Comparison of ENCODE assay signal across 8 cellular contexts in the genomic region with DNA sequence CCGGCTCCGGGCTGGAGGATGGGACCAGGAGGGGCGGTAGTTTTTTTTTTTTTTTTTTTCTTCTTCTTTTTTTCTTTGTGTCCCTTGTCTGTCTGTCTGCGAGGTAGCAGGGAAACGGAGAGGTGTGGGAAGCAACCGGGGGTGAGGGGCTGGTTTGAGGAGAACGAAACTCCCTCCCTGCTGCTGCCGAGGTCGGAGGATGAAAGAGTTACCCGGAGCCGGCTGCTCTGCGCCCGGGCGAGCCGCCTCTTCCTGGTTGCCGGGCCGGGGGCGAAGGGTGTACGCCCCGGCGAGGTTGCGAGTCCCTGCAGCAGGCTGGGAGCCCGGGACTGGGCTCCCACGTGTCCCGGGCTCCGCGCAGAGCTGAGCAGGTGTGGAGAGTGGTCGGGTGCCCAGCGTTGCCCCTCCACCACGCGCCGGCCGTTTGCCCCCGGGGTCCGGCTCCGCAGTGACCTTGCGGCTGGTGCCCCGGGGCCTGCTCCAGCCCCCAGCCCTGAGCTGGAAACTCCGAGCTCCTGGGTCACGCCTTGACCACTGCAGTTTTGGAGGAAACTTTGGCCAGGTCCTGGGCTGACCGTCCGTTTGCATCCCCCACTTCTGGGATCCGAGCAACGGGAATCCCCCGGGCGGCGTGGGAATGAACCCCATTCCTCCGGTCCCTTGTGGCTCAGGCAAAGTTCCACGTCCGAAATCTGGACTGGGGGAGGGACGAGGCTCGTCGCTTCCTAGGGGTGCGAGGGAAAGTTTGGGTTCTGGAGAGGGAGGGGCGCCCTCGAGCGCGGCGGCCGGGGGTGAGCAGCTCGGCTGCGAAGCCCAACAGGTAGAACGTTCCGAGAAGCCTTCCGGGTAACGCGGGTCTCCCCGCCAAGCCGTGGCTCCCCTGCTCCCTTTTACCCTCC. TPM values are rescaled to one million over a fixed set of nuclear protein-coding genes. Genes with fewer than 3 reads are reported as not detected.
A peak's percentile ranks its signal among the peaks of the same experiment; 100 is the strongest.
DNase-seq lines count a peak whose midpoint lies in the region; ATAC-seq and TF ChIP-seq lines count a peak whose summit lies in the region.

No MANE protein-coding gene starts in this region.

- H3K4me1 ChIP-seq in PC-3 (ENCODE audit: insufficient read depth, low read length) (peaks cover 46% of the 10 kb centered on the region), prostate gland (replicated peaks) (no peaks in the 10 kb centered on the region)

- peaks cover 40% of the 10 kb centered on the region for H3K4me1 Mint-ChIP-seq in activated naive CD4-positive, alpha-beta T cell treated with anti-CD3 and anti-CD28 coated beads for 36 hours (ENCODE audit: low read depth)

- no peaks in the 10 kb centered on the region for H3F3A ChIP-seq in PC-3 (ENCODE audit: low read length, unreplicated experiment)

- peak overlapping the region; percentile 96 for H3K4me2 ChIP-seq in PC-3 (ENCODE audit: low read length)

- H3K27me3 ChIP-seq in PC-3 (ENCODE audit: low read length): no peaks in the 10 kb centered on the region
- H3K27me3 ChIP-seq in prostate gland (replicated peaks; ENCODE audit: insufficient read depth): no peaks in the 10 kb centered on the region

- no peak for TF ChIP-seq POLR2A in prostate gland (IDR thresholded peaks at IDR 0.05)

- ATAC-seq in PC-3 (peak; percentile 14), Right ventricle myocardium superior (ENCODE audit: poor library complexity) (peak; percentile 20), GM21737 (IDR thresholded peaks at IDR 0.05; ENCODE audit: unreplicated experiment) (no peak), GM21360 (IDR thresholded peaks at IDR 0.05; ENCODE audit: unreplicated experiment) (no peak)

- under 1% methylated on average over 65 of the region's 69 CpGs for WGBS in prostate gland

- H3K36me3 Mint-ChIP-seq in activated naive CD4-positive, alpha-beta T cell treated with anti-CD3 and anti-CD28 coated beads for 36 hours (ENCODE audit: low read depth): peaks cover 8% of the 10 kb centered on the region

- no TSS peak for BruUV-seq in PC-3 (replicated peaks; lab: Mats Ljungman, UMichigan)

- H3K27ac Mint-ChIP-seq in activated naive CD4-positive, alpha-beta T cell treated with anti-CD3 and anti-CD28 coated beads for 36 hours: peak overlapping the region; percentile 94

- no peaks in the 10 kb centered on the region for H3K9me2 ChIP-seq in PC-3 (replicated peaks; ENCODE audit: low read length)

- H3K4me3 ChIP-seq in PC-3 (ENCODE audit: low read length): peak overlapping the region; percentile 94
- H3K4me3 ChIP-seq in prostate gland: peak overlapping the region; percentile 48 to 68

- CTCF ChIA-PET in PC-3 (lab: Charles Lee): interaction anchor here (0.5 to 1.1 kb wide), 4 partner anchors 76 to 311 kb away, joined by 3 to 7 read pairs (median 4); no protein-coding TSS in a partner anchor
- CTCF ChIA-PET in activated naive CD4-positive, alpha-beta T cell treated with anti-CD3 and anti-CD28 coated beads for 36 hours (lab: Charles Lee): interaction anchor here (0.6 to 2.4 kb wide), 16 partner anchors 10 to 575 kb away, joined by 3 to 9 read pairs (median 4); no protein-coding TSS in a partner anchor

- peak overlapping the region; percentile 70 for H3K9ac ChIP-seq in PC-3 (ENCODE audit: low read length)

- no peaks in the 10 kb centered on the region for H4K20me1 ChIP-seq in PC-3 (ENCODE audit: low read length)

- peak overlapping the region; percentile 95 for H2AFZ ChIP-seq in PC-3 (ENCODE audit: low read length)

- H3K9me3 ChIP-seq in PC-3 (ENCODE audit: low read length): no peaks in the 10 kb centered on the region
- H3K9me3 ChIP-seq in prostate gland: no peaks in the 10 kb centered on the region

- TF ChIP-seq CTCF in PC-3 (conservative IDR thresholded peaks at IDR 0.05; ENCODE audit: low read depth, low read length) (no peak), prostate gland (IDR thresholded peaks at IDR 0.05) (no peak)

- H3K27ac ChIP-seq in PC-3 (ENCODE audit: low read length) (no peak overlapping the region), prostate gland (peak overlapping the region; percentile 66 to 80)

- POLR2A ChIA-PET in PC-3 (lab: Charles Lee; ENCODE audit: unreplicated experiment): no interaction called here

- H3K27me3 Mint-ChIP-seq in activated naive CD4-positive, alpha-beta T cell treated with anti-CD3 and anti-CD28 coated beads for 36 hours (ENCODE audit: low read depth): peaks cover 2% of the 10 kb centered on the region

- H3K4me3 Mint-ChIP-seq in activated naive CD4-positive, alpha-beta T cell treated with anti-CD3 and anti-CD28 coated beads for 36 hours: peak overlapping the region; percentile 97

- no peaks in the 10 kb centered on the region for H3K9me3 Mint-ChIP-seq in activated naive CD4-positive, alpha-beta T cell treated with anti-CD3 and anti-CD28 coated beads for 36 hours

- no peaks in the 10 kb centered on the region for H3K36me3 ChIP-seq in PC-3 (ENCODE audit: low read depth, low read length)
- H3K36me3 ChIP-seq in prostate gland: no peaks in the 10 kb centered on the region

- peak; percentile 19 for DNase-seq in GM19240 (ENCODE audit: insufficient read length, low spot score)
- DNase-seq in PC-3: peak; percentile 30
- DNase-seq in activated naive CD4-positive, alpha-beta T cell treated with anti-CD3 and anti-CD28 coated beads for 36 hours: peak; percentile 62
- DNase-seq in Right ventricle myocardium superior: peak; percentile 52
- no peak for DNase-seq in prostate gland (ENCODE audit: low spot score)
- DNase-seq in RKO (ENCODE audit: low spot score): no peak

- intact Hi-C loops in PC-3 (cut with micrococcal nuclease) (loop anchor here (1.0 to 10.0 kb wide), 5 partner anchors 77 to 419 kb away; no protein-coding TSS in a partner anchor), Right ventricle myocardium superior (cut with DNase I) (loop anchor here (5.0 kb wide), 1 partner anchor 76 kb away; no protein-coding TSS in a partner anchor), prostate gland (cut with DNase I) (no loop called here)
- intact Hi-C loops in activated naive CD4-positive, alpha-beta T cell treated with anti-CD3 and anti-CD28 coated beads for 36 hours (cut with micrococcal nuclease): loop anchor here (1.0 to 5.0 kb wide), 9 partner anchors 111 to 501 kb away; a partner anchor contains a TSS

- H3K79me2 ChIP-seq in PC-3 (ENCODE audit: low read length): peaks cover 53% of the 10 kb centered on the region

RNA-seq across cellular contexts. Expression of a gene that starts 1.2 kb away (rescaled TPM):
- 53.5 and 56.7 TPM in 2 replicates for total RNA-seq in PC-3 (2014; rRNA removed)
- total RNA-seq in activated naive CD4-positive, alpha-beta T cell treated with anti-CD3 and anti-CD28 coated beads for 36 hours: 10 to 100 TPM; 39.3 to 45.3 TPM
- 3.0 TPM for total RNA-seq in Right ventricle myocardium superior
- 10 to 100 TPM; 10.4 to 25.4 TPM for total RNA-seq in prostate gland

Comparison
In these comparisons a context has a peak if more than half of its experiments do, and no peak if none do; other contexts are left out.
1. DNase-seq: peak in GM19240 (single experiment), PC-3 (single experiment), activated naive CD4-positive, alpha-beta T cell treated with anti-CD3 and anti-CD28 coated beads for 36 hours (single experiment) and Right ventricle myocardium superior (single experiment); none in prostate gland (single experiment) and RKO (single experiment).
2. ATAC-seq: peak in PC-3 (single experiment) and Right ventricle myocardium superior (single experiment); none in GM21737 (single experiment) and GM21360 (single experiment).